Comparison of ENCODE assay signal across 19 cellular contexts in genomic region chr22:44298331-44299087, GRCh38. TPM values are rescaled to one million over a fixed set of nuclear protein-coding genes. Genes with fewer than 3 reads are reported as not detected.
DNase-seq lines count a peak whose midpoint lies in the region; ATAC-seq and TF ChIP-seq lines count a peak whose summit lies in the region.
"Had no signal": no experiment of that assay in that cellular context is flagged by ENCODE, and none has a peak within 500 bp of the region (broad histone marks: within the 10 kb centered on the region; RNA-seq: fewer than 3 reads in every experiment).

No MANE protein-coding gene starts in this region.

- ATAC-seq in natural killer cell treated with Interleukin-12 subunit alpha and Interleukin-12 subunit beta and Interleukin-15 and Interleukin-18, amount 100 ng/mL, for 72 hours, result peak; percentile 11 to 38
- no peak for ATAC-seq in natural killer cell
- ATAC-seq in HG02798 (IDR thresholded peaks at IDR 0.05; ENCODE audit: poor library complexity, unreplicated experiment), result no peak

- H3K4me1 Mint-ChIP-seq in natural killer cell treated with Interleukin-12 subunit alpha and Interleukin-12 subunit beta and Interleukin-15 and Interleukin-18, amount 100 ng/mL, for 72 hours (ENCODE audit: low read depth in 2 of 2), result no peaks in the 10 kb centered on the region
- no peaks in the 10 kb centered on the region for H3K4me1 Mint-ChIP-seq in natural killer cell
- no peaks in the 10 kb centered on the region for H3K4me1 Mint-ChIP-seq in endodermal cell
- peaks cover 56% of the 10 kb centered on the region for H3K4me1 Mint-ChIP-seq in nephron progenitor cell
- H3K4me1 Mint-ChIP-seq: CD8-positive, alpha-beta memory T cell had no signal

- peaks cover 11% of the 10 kb centered on the region for H3K9me3 ChIP-seq in endodermal cell (ENCODE audit: control insufficient read depth, low read length)
- no peaks in the 10 kb centered on the region for H3K9me3 ChIP-seq in vagina
- H3K9me3 ChIP-seq: SJSA1 had no signal

- no peak for TF ChIP-seq POLR2A in vagina (IDR thresholded peaks at IDR 0.05)

- TF ChIP-seq CTCF in natural killer cell (IDR thresholded peaks at IDR 0.05), result no peak
- TF ChIP-seq CTCF in endodermal cell (conservative IDR thresholded peaks at IDR 0.05), result no peak
- TF ChIP-seq CTCF in nephron progenitor cell (IDR thresholded peaks at IDR 0.05), result no peak
- no peak for TF ChIP-seq CTCF in vagina (IDR thresholded peaks at IDR 0.05)

- H3K27me3 Mint-ChIP-seq in natural killer cell treated with Interleukin-12 subunit alpha and Interleukin-12 subunit beta and Interleukin-15 and Interleukin-18, amount 100 ng/mL, for 72 hours, result peaks cover 10% of the 10 kb centered on the region in 2 donors
- H3K27me3 Mint-ChIP-seq in natural killer cell (ENCODE audit: low read depth in 2 of 2) (peaks cover 0 to 4% of the 10 kb centered on the region in 2 donors), endodermal cell (ENCODE audit: insufficient read depth) (peaks cover 2% of the 10 kb centered on the region), nephron progenitor cell (ENCODE audit: low read depth, poor library complexity) (peaks cover 14% of the 10 kb centered on the region)

- intact Hi-C loops in natural killer cell (cut with micrococcal nuclease) (no loop called here), vagina (cut with DNase I) (no loop called here)

- 83 to 90% methylated on average over 13 to 28 of the region's 28 CpGs for WGBS in endodermal cell (ENCODE audit: insufficient coverage in 1 of 2, insufficient read length in 1 of 2), 2 experiments

- H3K4me3 ChIP-seq in endodermal cell (ENCODE audit: low read length) (no peak overlapping the region), vagina (no peak overlapping the region)
- H3K4me3 ChIP-seq: SJSA1 had no signal

- H3K4me3 Mint-ChIP-seq in natural killer cell treated with Interleukin-12 subunit alpha and Interleukin-12 subunit beta and Interleukin-15 and Interleukin-18, amount 100 ng/mL, for 72 hours, result no peak overlapping the region
- no peak overlapping the region for H3K4me3 Mint-ChIP-seq in natural killer cell
- no peak overlapping the region for H3K4me3 Mint-ChIP-seq in endodermal cell
- H3K4me3 Mint-ChIP-seq in nephron progenitor cell, result no peak overlapping the region
- H3K4me3 Mint-ChIP-seq: CD8-positive, alpha-beta memory T cell; HFFc6 had no signal

- H3K27ac ChIP-seq in endodermal cell (ENCODE audit: low read depth, low read length), result peak overlapping the region; percentile 60
- H3K27ac ChIP-seq in vagina, result peak overlapping the region; percentile 55
- H3K27ac ChIP-seq: SJSA1 had no signal

- no peaks in the 10 kb centered on the region for H3K4me1 ChIP-seq in endodermal cell (ENCODE audit: control insufficient read depth, insufficient read depth, low read length)
- H3K4me1 ChIP-seq in vagina, result peaks cover 1% of the 10 kb centered on the region
- H3K4me1 ChIP-seq: SJSA1 had no signal

- no peaks in the 10 kb centered on the region for H3K27me3 ChIP-seq in endodermal cell (ENCODE audit: control insufficient read depth, insufficient read depth, low read length, poor library complexity, severe bottlenecking)
- no peaks in the 10 kb centered on the region for H3K27me3 ChIP-seq in vagina
- H3K27me3 ChIP-seq: SJSA1 had no signal

- no peak overlapping the region for H3K27ac Mint-ChIP-seq in natural killer cell treated with Interleukin-12 subunit alpha and Interleukin-12 subunit beta and Interleukin-15 and Interleukin-18, amount 100 ng/mL, for 72 hours
- H3K27ac Mint-ChIP-seq in natural killer cell (no peak overlapping the region), endodermal cell (no peak overlapping the region), nephron progenitor cell (peak overlapping the region; percentile 95)
- H3K27ac Mint-ChIP-seq: HFFc6 had no signal

- H3K36me3 ChIP-seq in endodermal cell (ENCODE audit: control insufficient read depth, insufficient read depth, low read length), result no peaks in the 10 kb centered on the region
- H3K36me3 ChIP-seq in vagina, result no peaks in the 10 kb centered on the region
- H3K36me3 ChIP-seq: SJSA1 had no signal

- DNase-seq in natural killer cell treated with Interleukin-12 subunit alpha and Interleukin-12 subunit beta and Interleukin-15 and Interleukin-18, amount 100 ng/mL, for 72 hours (ENCODE audit: low spot score), result no peak
- DNase-seq in natural killer cell, result no peak
- peak; percentile 58 for DNase-seq in endodermal cell
- DNase-seq in nephron progenitor cell, result peak; percentile 57
- DNase-seq in vagina (ENCODE audit: extremely low spot score in 2 of 2), result no peak
- no peak for DNase-seq in NCI-H748 (lab: John Stamatoyannopoulos, UW; ENCODE audit: unreplicated experiment)
- DNase-seq in NCI-H2196 treated with DMSO at 0.1 percent for 48 hours (lab: John Stamatoyannopoulos, UW; ENCODE audit: unreplicated experiment), result no peak
- DNase-seq: 8988T; CD8-positive, alpha-beta memory T cell; DMS79 treated with DMSO at 0.1 percent for 48 hours; HFFc6; Karpas-422; MM.1S; NCI-H1105; NCI-H1694 treated with DMSO at 0.1 percent for 48 hours; NCI-H446; NCI-H69 had no signal

- H3K36me3 Mint-ChIP-seq in natural killer cell treated with Interleukin-12 subunit alpha and Interleukin-12 subunit beta and Interleukin-15 and Interleukin-18, amount 100 ng/mL, for 72 hours, result no peaks in the 10 kb centered on the region
- no peaks in the 10 kb centered on the region for H3K36me3 Mint-ChIP-seq in natural killer cell
- peaks cover 3% of the 10 kb centered on the region for H3K36me3 Mint-ChIP-seq in endodermal cell (ENCODE audit: low read depth)
- peaks cover 12% of the 10 kb centered on the region for H3K36me3 Mint-ChIP-seq in nephron progenitor cell (ENCODE audit: low read depth)
- H3K36me3 Mint-ChIP-seq: CD8-positive, alpha-beta memory T cell had no signal

- no peaks in the 10 kb centered on the region for H3K9me3 Mint-ChIP-seq in natural killer cell treated with Interleukin-12 subunit alpha and Interleukin-12 subunit beta and Interleukin-15 and Interleukin-18, amount 100 ng/mL, for 72 hours
- no peaks in the 10 kb centered on the region for H3K9me3 Mint-ChIP-seq in natural killer cell
- peaks cover 11% of the 10 kb centered on the region for H3K9me3 Mint-ChIP-seq in endodermal cell
- H3K9me3 Mint-ChIP-seq in nephron progenitor cell, result peaks cover 21% of the 10 kb centered on the region

- no peak overlapping the region for H3K9ac ChIP-seq in endodermal cell (ENCODE audit: extremely low read depth, low read length, poor library complexity, severe bottlenecking)

RNA-seq across cellular contexts. Expression of gene SHISAL1, which starts 14.2 kb away (rescaled TPM):
- total RNA-seq in natural killer cell treated with Interleukin-12 subunit alpha and Interleukin-12 subunit beta and Interleukin-15 and Interleukin-18, amount 100 ng/mL, for 72 hours, result not detected
- total RNA-seq in natural killer cell (not detected), endodermal cell (under 1 TPM; 0.42 to 0.95 TPM), vagina (7.6 TPM)
- polyA plus RNA-seq in endodermal cell (2013, experiment 1 of 2), result 2.8 TPM
- 3.2 TPM for polyA plus RNA-seq in endodermal cell (2013, experiment 2 of 2)
- total RNA-seq: CD8-positive, alpha-beta memory T cell; HFFc6 had no signal
- polyA plus RNA-seq: CD8-positive, alpha-beta memory T cell had no signal

Comparison
In these comparisons a context has a peak if more than half of its experiments do, and no peak if none do; other contexts are left out.
1. ATAC-seq: peak in natural killer cell treated with Interleukin-12 subunit alpha and Interleukin-12 subunit beta and Interleukin-15 and Interleukin-18, amount 100 ng/mL, for 72 hours (2 of 2); none in natural killer cell (0 of 3) and HG02798 (single experiment).
2. DNase-seq: peak in endodermal cell (single experiment) and nephron progenitor cell (single experiment); none in natural killer cell treated with Interleukin-12 subunit alpha and Interleukin-12 subunit beta and Interleukin-15 and Interleukin-18, amount 100 ng/mL, for 72 hours (single experiment), natural killer cell (single experiment), vagina (0 of 2), NCI-H748 (single experiment) and NCI-H2196 treated with DMSO at 0.1 percent for 48 hours (single experiment).